ENCODE assay signal across 1 cellular context in the genomic region with DNA sequence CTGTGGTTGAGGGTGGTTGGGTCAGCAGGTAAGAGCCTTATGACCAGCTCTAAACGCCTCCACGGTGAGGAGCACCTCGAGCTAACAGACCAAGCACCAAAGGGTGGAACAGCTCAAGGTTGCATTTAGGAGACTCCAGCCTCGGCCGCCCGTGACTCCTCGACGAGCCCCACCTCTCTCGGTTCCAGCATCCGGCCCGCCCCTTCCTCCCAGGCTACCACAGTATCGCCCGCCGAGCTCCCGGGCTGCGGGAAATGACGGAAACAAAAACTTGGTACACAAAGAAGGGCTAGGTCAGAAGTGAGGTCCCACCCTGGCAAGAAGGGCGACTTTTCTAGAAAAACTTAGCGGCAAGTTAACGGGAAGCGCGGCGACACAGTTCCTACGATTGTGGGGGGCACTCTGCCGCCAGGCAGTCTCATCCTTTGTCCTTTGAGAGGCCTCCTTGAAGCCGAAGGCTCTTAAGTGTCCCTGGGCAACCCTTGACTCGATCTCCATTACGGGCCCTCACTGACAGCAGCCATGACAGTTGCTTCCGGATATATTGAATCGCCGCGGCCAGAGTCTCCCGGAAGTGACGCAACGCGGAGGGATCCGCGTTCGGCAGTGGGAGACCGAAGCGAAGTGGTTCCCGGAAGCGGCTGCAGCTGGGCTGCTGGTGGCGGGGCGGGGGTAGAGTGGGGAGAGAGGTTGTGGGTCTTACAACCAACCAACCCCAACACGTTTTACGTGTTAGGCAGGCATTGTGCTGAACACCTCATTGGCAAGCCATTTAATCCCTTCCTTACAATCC.
TF ChIP-seq lines count a peak whose summit lies in the region.

No MANE protein-coding gene starts in this region.

TF ChIP-seq in K562, 482 proteins besides CTCF, POLR2A, EP300 and RAD21 (continued from another document and continues in another):
- peak; percentile 88 for TF ChIP-seq CEBPG (CRISPR knock-in tag; IDR thresholded peaks at IDR 0.05)
- peak; percentile 86 to 93 for TF ChIP-seq CEBPG (tag; conservative IDR thresholded peaks at IDR 0.05 in 1 of 2, IDR thresholded peaks at IDR 0.05 in 1 of 2)
- TF ChIP-seq NR2C1 (IDR thresholded peaks at IDR 0.05): peak; percentile 31; the same call in 1 of the 2 replicates
- TF ChIP-seq NR2C1 (tag; IDR thresholded peaks at IDR 0.05): peak; percentile 33; the same call in 1 of the 2 replicates
- no peak for TF ChIP-seq THRB (CRISPR knock-in tag; conservative IDR thresholded peaks at IDR 0.05)
- TF ChIP-seq DACH1 (IDR thresholded peaks at IDR 0.05; ENCODE audit: partially characterized antibody): peak; percentile 17
- no peak for TF ChIP-seq YBX1 (IDR thresholded peaks at IDR 0.05)
- no peak for TF ChIP-seq KAT7 (CRISPR knock-in tag; IDR thresholded peaks at IDR 0.05; ENCODE audit: borderline replicate concordance)
- TF ChIP-seq, protein P1, sequence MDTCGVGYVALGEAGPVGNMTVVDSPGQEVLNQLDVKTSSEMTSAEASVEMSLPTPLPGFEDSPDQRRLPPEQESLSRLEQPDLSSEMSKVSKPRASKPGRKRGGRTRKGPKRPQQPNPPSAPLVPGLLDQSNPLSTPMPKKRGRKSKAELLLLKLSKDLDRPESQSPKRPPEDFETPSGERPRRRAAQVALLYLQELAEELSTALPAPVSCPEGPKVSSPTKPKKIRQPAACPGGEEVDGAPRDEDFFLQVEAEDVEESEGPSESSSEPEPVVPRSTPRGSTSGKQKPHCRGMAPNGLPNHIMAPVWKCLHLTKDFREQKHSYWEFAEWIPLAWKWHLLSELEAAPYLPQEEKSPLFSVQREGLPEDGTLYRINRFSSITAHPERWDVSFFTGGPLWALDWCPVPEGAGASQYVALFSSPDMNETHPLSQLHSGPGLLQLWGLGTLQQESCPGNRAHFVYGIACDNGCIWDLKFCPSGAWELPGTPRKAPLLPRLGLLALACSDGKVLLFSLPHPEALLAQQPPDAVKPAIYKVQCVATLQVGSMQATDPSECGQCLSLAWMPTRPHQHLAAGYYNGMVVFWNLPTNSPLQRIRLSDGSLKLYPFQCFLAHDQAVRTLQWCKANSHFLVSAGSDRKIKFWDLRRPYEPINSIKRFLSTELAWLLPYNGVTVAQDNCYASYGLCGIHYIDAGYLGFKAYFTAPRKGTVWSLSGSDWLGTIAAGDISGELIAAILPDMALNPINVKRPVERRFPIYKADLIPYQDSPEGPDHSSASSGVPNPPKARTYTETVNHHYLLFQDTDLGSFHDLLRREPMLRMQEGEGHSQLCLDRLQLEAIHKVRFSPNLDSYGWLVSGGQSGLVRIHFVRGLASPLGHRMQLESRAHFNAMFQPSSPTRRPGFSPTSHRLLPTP (IDR thresholded peaks at IDR 0.05; ENCODE audit: borderline replicate concordance, extremely low read depth, insufficient read length): no peak
- no peak for TF ChIP-seq HINFP (tag; conservative IDR thresholded peaks at IDR 0.05; ENCODE audit: low read depth)
- peak in 1 of 2 experiments; percentile 34; a peak in 2 of 4 replicates for TF ChIP-seq ARNT (IDR thresholded peaks at IDR 0.05)
- TF ChIP-seq ZKSCAN1 (IDR thresholded peaks at IDR 0.05; ENCODE audit: low read depth, low read length): 0 out of 2 replicates have a peak, but pooled peaks have one; percentile 9
- TF ChIP-seq ZNF699 (CRISPR knock-in tag; IDR thresholded peaks at IDR 0.05; ENCODE audit: insufficient replicate concordance): no peak
- TF ChIP-seq PCBP1 (IDR thresholded peaks at IDR 0.05; ENCODE audit: low read depth, low read length, poor library complexity, severe bottlenecking): peak; percentile 59
- no peak for TF ChIP-seq HMG20A (CRISPR knock-in tag; conservative IDR thresholded peaks at IDR 0.05)
- no peak for TF ChIP-seq ZNF121 (CRISPR knock-in tag; conservative IDR thresholded peaks at IDR 0.05)
- no peak for TF ChIP-seq ZNF696 (CRISPR knock-in tag; conservative IDR thresholded peaks at IDR 0.05)
- TF ChIP-seq ZNF280B (CRISPR knock-in tag; IDR thresholded peaks at IDR 0.05): no peak
- TF ChIP-seq, protein P2, sequence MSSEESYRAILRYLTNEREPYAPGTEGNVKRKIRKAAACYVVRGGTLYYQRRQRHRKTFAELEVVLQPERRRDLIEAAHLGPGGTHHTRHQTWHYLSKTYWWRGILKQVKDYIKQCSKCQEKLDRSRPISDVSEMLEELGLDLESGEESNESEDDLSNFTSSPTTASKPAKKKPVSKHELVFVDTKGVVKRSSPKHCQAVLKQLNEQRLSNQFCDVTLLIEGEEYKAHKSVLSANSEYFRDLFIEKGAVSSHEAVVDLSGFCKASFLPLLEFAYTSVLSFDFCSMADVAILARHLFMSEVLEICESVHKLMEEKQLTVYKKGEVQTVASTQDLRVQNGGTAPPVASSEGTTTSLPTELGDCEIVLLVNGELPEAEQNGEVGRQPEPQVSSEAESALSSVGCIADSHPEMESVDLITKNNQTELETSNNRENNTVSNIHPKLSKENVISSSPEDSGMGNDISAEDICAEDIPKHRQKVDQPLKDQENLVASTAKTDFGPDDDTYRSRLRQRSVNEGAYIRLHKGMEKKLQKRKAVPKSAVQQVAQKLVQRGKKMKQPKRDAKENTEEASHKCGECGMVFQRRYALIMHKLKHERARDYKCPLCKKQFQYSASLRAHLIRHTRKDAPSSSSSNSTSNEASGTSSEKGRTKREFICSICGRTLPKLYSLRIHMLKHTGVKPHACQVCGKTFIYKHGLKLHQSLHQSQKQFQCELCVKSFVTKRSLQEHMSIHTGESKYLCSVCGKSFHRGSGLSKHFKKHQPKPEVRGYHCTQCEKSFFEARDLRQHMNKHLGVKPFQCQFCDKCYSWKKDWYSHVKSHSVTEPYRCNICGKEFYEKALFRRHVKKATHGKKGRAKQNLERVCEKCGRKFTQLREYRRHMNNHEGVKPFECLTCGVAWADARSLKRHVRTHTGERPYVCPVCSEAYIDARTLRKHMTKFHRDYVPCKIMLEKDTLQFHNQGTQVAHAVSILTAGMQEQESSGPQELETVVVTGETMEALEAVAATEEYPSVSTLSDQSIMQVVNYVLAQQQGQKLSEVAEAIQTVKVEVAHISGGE (CRISPR knock-in tag; IDR thresholded peaks at IDR 0.05): peak; percentile 81 to 98 (median 85); a peak in 5 of 6 replicates
- no peak for TF ChIP-seq ZC3H8 (IDR thresholded peaks at IDR 0.05)
- TF ChIP-seq TEAD4 (IDR thresholded peaks at IDR 0.05; ENCODE audit: low read length): peak; percentile 49
- TF ChIP-seq TEAD4 (CRISPR knock-in tag; IDR thresholded peaks at IDR 0.05; ENCODE audit: borderline replicate concordance): no peak
- 0 out of 2 replicates have a peak, but pooled peaks have one; percentile 14 for TF ChIP-seq ZNF384 (IDR thresholded peaks at IDR 0.05; ENCODE audit: low read depth, low read length)
- TF ChIP-seq NFIC (IDR thresholded peaks at IDR 0.05): peak; percentile 30
- peak; percentile 37 for TF ChIP-seq HCFC1 (IDR thresholded peaks at IDR 0.05; ENCODE audit: low read depth, low read length)
- TF ChIP-seq, protein P3, sequence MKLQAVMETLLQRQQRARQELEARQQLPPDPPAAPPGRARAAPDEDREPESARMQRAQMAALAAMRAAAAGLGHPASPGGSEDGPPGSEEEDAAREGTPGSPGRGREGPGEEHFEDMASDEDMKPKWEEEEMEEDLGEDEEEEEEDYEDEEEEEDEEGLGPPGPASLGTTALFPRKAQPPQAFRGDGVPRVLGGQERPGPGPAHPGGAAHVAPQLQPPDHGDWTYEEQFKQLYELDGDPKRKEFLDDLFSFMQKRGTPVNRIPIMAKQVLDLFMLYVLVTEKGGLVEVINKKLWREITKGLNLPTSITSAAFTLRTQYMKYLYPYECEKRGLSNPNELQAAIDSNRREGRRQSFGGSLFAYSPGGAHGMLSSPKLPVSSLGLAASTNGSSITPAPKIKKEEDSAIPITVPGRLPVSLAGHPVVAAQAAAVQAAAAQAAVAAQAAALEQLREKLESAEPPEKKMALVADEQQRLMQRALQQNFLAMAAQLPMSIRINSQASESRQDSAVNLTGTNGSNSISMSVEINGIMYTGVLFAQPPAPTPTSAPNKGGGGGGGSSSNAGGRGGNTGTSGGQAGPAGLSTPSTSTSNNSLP (IDR thresholded peaks at IDR 0.05; ENCODE audit: borderline replicate concordance, low read depth, low read length): no peak
- TF ChIP-seq E2F1 (CRISPR knock-in tag; IDR thresholded peaks at IDR 0.05): peak; percentile 76; the same call in 1 of the 2 replicates
- no peak for TF ChIP-seq NELFE (IDR thresholded peaks at IDR 0.05; ENCODE audit: insufficient read depth, insufficient read length)
- TF ChIP-seq, protein P4, sequence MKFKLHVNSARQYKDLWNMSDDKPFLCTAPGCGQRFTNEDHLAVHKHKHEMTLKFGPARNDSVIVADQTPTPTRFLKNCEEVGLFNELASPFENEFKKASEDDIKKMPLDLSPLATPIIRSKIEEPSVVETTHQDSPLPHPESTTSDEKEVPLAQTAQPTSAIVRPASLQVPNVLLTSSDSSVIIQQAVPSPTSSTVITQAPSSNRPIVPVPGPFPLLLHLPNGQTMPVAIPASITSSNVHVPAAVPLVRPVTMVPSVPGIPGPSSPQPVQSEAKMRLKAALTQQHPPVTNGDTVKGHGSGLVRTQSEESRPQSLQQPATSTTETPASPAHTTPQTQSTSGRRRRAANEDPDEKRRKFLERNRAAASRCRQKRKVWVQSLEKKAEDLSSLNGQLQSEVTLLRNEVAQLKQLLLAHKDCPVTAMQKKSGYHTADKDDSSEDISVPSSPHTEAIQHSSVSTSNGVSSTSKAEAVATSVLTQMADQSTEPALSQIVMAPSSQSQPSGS (CRISPR knock-in tag; IDR thresholded peaks at IDR 0.05): no peak
- peak in 1 of 2 experiments; percentile 8; a peak in 1 of 4 replicates for TF ChIP-seq ZMIZ1 (IDR thresholded peaks at IDR 0.05; ENCODE audit: low read depth in 2 of 2, low read length in 2 of 2)
- TF ChIP-seq ZNF41 (CRISPR knock-in tag; conservative IDR thresholded peaks at IDR 0.05): no peak
- no peak for TF ChIP-seq BMI1 (IDR thresholded peaks at IDR 0.05; ENCODE audit: low read length)
- TF ChIP-seq POLR2AphosphoS5 (IDR thresholded peaks at IDR 0.05; ENCODE audit: control insufficient read depth, insufficient read depth, low read depth, low read length): peak; percentile 80
- peak; percentile 97 for TF ChIP-seq GTF2E2 (tag; IDR thresholded peaks at IDR 0.05)
- no peak for TF ChIP-seq ZNF431 (CRISPR knock-in tag; IDR thresholded peaks at IDR 0.05)
- TF ChIP-seq HEY1 (CRISPR knock-in tag; IDR thresholded peaks at IDR 0.05; ENCODE audit: borderline replicate concordance): no peak
- TF ChIP-seq HNRNPLL (IDR thresholded peaks at IDR 0.05; ENCODE audit: low read depth, low read length, poor library complexity, severe bottlenecking): peak; percentile 48
- TF ChIP-seq ZNF23 (CRISPR knock-in tag; IDR thresholded peaks at IDR 0.05): no peak
